In genomic region chr12:49017764-49018281, GRCh38 we compare ENCODE assay signal across 8 cellular contexts. TPM values are rescaled to one million over a fixed set of nuclear protein-coding genes. Genes with fewer than 3 reads are reported as not detected.
DNase-seq lines count a peak whose midpoint lies in the region; ATAC-seq and TF ChIP-seq lines count a peak whose summit lies in the region.

No MANE protein-coding gene starts in this region.

- H3K4me2 ChIP-seq in KMS-11 = peak overlapping the region; percentile 82

- no peak for TF ChIP-seq POLR2A in heart left ventricle (IDR thresholded peaks at IDR 0.05)
- TF ChIP-seq POLR2A in gastrocnemius medialis (IDR thresholded peaks at IDR 0.05) = peak in 1 of 2 donors; percentile 7

- no peak for TF ChIP-seq CTCF in AG10803 (conservative IDR thresholded peaks at IDR 0.05; ENCODE audit: low read length)
- TF ChIP-seq CTCF in KMS-11 (conservative IDR thresholded peaks at IDR 0.05; ENCODE audit: low read depth, low read length) = no peak; the same call in 1 of the 2 replicates
- TF ChIP-seq CTCF in heart left ventricle (IDR thresholded peaks at IDR 0.05) = no peak
- TF ChIP-seq CTCF in gastrocnemius medialis (IDR thresholded peaks at IDR 0.05 in 4 of 5, conservative IDR thresholded peaks at IDR 0.05 in 1 of 5) = peak in 1 of 5 experiments; percentile 8

- H3K27ac ChIP-seq in KMS-11 (peak overlapping the region; percentile 82), heart left ventricle (peak overlapping the region; percentile 78 to 99 (median 95)), gastrocnemius medialis (peak overlapping the region; percentile 96 to 99 (median 98))

- H3K27me3 Mint-ChIP-seq in activated T-helper 17 cell treated with anti-CD3 and anti-CD28 coated beads, Interleukin-2, amount 50 U/mL, for 72 hours = no peaks in the 10 kb centered on the region

- H2AFZ ChIP-seq in KMS-11 (ENCODE audit: low read depth) = peak overlapping the region; percentile 22; the same call in 1 of the 2 replicates

- intact Hi-C loops in heart left ventricle (cut with DNase I) = loop anchor here in 3 of 10 donors (2.0 to 5.0 kb wide), 3 partner anchors 21 to 43 kb away; partner anchors contain the start of gene KMT2D (in 1 of the 3)
- intact Hi-C loops in gastrocnemius medialis (cut with DNase I; ENCODE audit: low total_unique reads) = loop anchor here (1.0 to 5.0 kb wide), 2 partner anchors 92 to 301 kb away; partner anchors contain the start of genes CCNT1 and LMBR1L

- H3K27me3 ChIP-seq in KMS-11 (ENCODE audit: insufficient read depth, low read depth) (no peaks in the 10 kb centered on the region), heart left ventricle (no peaks in the 10 kb centered on the region), gastrocnemius medialis (no peaks in the 10 kb centered on the region)

- H4K20me1 ChIP-seq in KMS-11 (ENCODE audit: insufficient read depth) = no peaks in the 10 kb centered on the region

- WGBS in heart left ventricle, 4 donors = 4 to 6% (median 5%) methylated on average over 9 to 10 of the region's 10 CpGs

- peaks cover 16% of the 10 kb centered on the region for H3K4me1 Mint-ChIP-seq in activated T-helper 17 cell treated with anti-CD3 and anti-CD28 coated beads, Interleukin-2, amount 50 U/mL, for 72 hours

- peak overlapping the region; percentile 92 for H3K4me3 Mint-ChIP-seq in activated T-helper 17 cell treated with anti-CD3 and anti-CD28 coated beads, Interleukin-2, amount 50 U/mL, for 72 hours

- H3K4me1 ChIP-seq in KMS-11 (ENCODE audit: low read depth, poor library complexity, severe bottlenecking) (peaks cover 24% of the 10 kb centered on the region), heart left ventricle (peaks cover 0 to 48% (median 29%) of the 10 kb centered on the region in 12 donors), gastrocnemius medialis (peaks cover 40 to 50% of the 10 kb centered on the region in 2 donors)

- peak overlapping the region; percentile 95 for H3K27ac Mint-ChIP-seq in activated T-helper 17 cell treated with anti-CD3 and anti-CD28 coated beads, Interleukin-2, amount 50 U/mL, for 72 hours

- in situ Hi-C loops in gastrocnemius medialis (cut with MboI; ENCODE audit: low sequenced_read_pairs in 4 of 4) = no loop called here

- DNase-seq in AG10803 (ENCODE audit: low read depth) (peak; percentile 58), heart left ventricle (peak; percentile 57 to 84 (median 68)), gastrocnemius medialis (peak in 1 of 2 donors; percentile 77), DMS79 treated with DMSO at 0.1 percent for 48 hours (lab: John Stamatoyannopoulos, UW) (no peak)

- peaks cover 11% of the 10 kb centered on the region for H3K79me2 ChIP-seq in KMS-11 (ENCODE audit: insufficient read depth, low read depth)

- H3K36me3 ChIP-seq in KMS-11 (ENCODE audit: insufficient read depth) (no peaks in the 10 kb centered on the region), heart left ventricle (peaks cover 0 to 27% (median 23%) of the 10 kb centered on the region in 9 donors), gastrocnemius medialis (peaks cover 0 to 20% of the 10 kb centered on the region in 2 donors)

- peak overlapping the region; percentile 73 for H3K9ac ChIP-seq in KMS-11

- peaks cover 56% of the 10 kb centered on the region for H3K36me3 Mint-ChIP-seq in activated T-helper 17 cell treated with anti-CD3 and anti-CD28 coated beads, Interleukin-2, amount 50 U/mL, for 72 hours (ENCODE audit: low read depth)

- H3K9me3 ChIP-seq in heart left ventricle (no peaks in the 10 kb centered on the region), gastrocnemius medialis (no peaks in the 10 kb centered on the region)

- H3K4me3 ChIP-seq in AG10803 (ENCODE audit: low read length) (peak overlapping the region; percentile 96), KMS-11 (IDR thresholded peaks at IDR 0.05; ENCODE audit: insufficient read depth, low read depth, low read length) (peak overlapping the region; percentile 39), heart left ventricle (peak overlapping the region; percentile 63 to 98 (median 82)), gastrocnemius medialis (peak overlapping the region; percentile 79 to 98 (median 89))

- H3K9me3 Mint-ChIP-seq in activated T-helper 17 cell treated with anti-CD3 and anti-CD28 coated beads, Interleukin-2, amount 50 U/mL, for 72 hours = no peaks in the 10 kb centered on the region

- ATAC-seq in GM19328 (IDR thresholded peaks at IDR 0.05; ENCODE audit: unreplicated experiment) (peak; percentile 0), heart left ventricle (peak; percentile 42 to 68 (median 60)), gastrocnemius medialis (peak; percentile 28 to 32), GM19455 (IDR thresholded peaks at IDR 0.05; ENCODE audit: unreplicated experiment) (no peak)
- peak; percentile 39 for ATAC-seq in activated T-helper 17 cell treated with anti-CD3 and anti-CD28 coated beads, Interleukin-2, amount 50 U/mL, for 72 hours (replicated peaks)

RNA-seq across cellular contexts. Expression of gene PRKAG1, which starts 0.8 kb away (rescaled TPM):
- 10 to 100 TPM; 47.1 to 62.7 TPM for total RNA-seq in activated T-helper 17 cell treated with anti-CD3 and anti-CD28 coated beads, Interleukin-2, amount 50 U/mL, for 72 hours
- total RNA-seq in heart left ventricle = 100 to 1,000 TPM in 2 of 9 donors, 10 to 100 TPM in 7; 72.0 to 107 (median 98.6) TPM
- 10 to 100 TPM; 91.5 to 93.5 TPM for polyA plus RNA-seq in heart left ventricle
- total RNA-seq in gastrocnemius medialis = 10 to 100 TPM; 67.4 to 97.7 (median 83.9) TPM

RNA-seq across cellular contexts. Expression of gene DDN, which starts 18.6 kb away (rescaled TPM):
- 1 to 10 TPM in 1 of 2 donors, under 1 TPM in 1; 0.32 to 1.5 TPM for total RNA-seq in activated T-helper 17 cell treated with anti-CD3 and anti-CD28 coated beads, Interleukin-2, amount 50 U/mL, for 72 hours
- 1 to 10 TPM in 4 of 9 donors, under 1 TPM in 5; 0.40 to 2.8 (median 0.95) TPM for total RNA-seq in heart left ventricle
- polyA plus RNA-seq in heart left ventricle = under 1 TPM; 0.42 to 0.91 TPM
- 100 to 1,000 TPM in 3 of 4 donors, 10 to 100 TPM in 1; 26.8 to 415 (median 232) TPM for total RNA-seq in gastrocnemius medialis

RNA-seq across cellular contexts. Expression of gene WNT1, which starts 39.7 kb away (rescaled TPM):
- not detected for total RNA-seq in activated T-helper 17 cell treated with anti-CD3 and anti-CD28 coated beads, Interleukin-2, amount 50 U/mL, for 72 hours
- total RNA-seq in heart left ventricle (under 1 TPM in 1 of 9 donors, not detected in 8; 0.29 TPM), gastrocnemius medialis (not detected)
- not detected for polyA plus RNA-seq in heart left ventricle

RNA-seq across cellular contexts. Expression of gene KMT2D, which starts 42.8 kb away (rescaled TPM):
- total RNA-seq in activated T-helper 17 cell treated with anti-CD3 and anti-CD28 coated beads, Interleukin-2, amount 50 U/mL, for 72 hours = 10 to 100 TPM; 66.8 to 78.6 TPM
- total RNA-seq in heart left ventricle (10 to 100 TPM; 32.5 to 82.7 (median 55.6) TPM), gastrocnemius medialis (10 to 100 TPM; 36.0 to 99.0 (median 71.3) TPM)
- polyA plus RNA-seq in heart left ventricle = 10 to 100 TPM; 38.1 to 47.4 TPM

RNA-seq across cellular contexts. Expression of gene WNT10B, which starts 46.3 kb away (rescaled TPM):
- total RNA-seq in activated T-helper 17 cell treated with anti-CD3 and anti-CD28 coated beads, Interleukin-2, amount 50 U/mL, for 72 hours = under 1 TPM; 0.22 to 0.29 TPM
- 1 to 10 TPM in 1 of 9 donors, under 1 TPM in 7, not detected in 1; 0.12 to 1.3 (median 0.22) TPM for total RNA-seq in heart left ventricle
- polyA plus RNA-seq in heart left ventricle = under 1 TPM; 0.08 to 0.28 TPM
- total RNA-seq in gastrocnemius medialis = not detected

Comparison
In these comparisons a context has a peak if more than half of its experiments do, and no peak if none do; other contexts are left out.
1. H3K4me3 ChIP-seq: peak in every context shown above with its lines; median percentile 96 in AG10803; 89 in gastrocnemius medialis; 82 in heart left ventricle; 39 in KMS-11.
2. RNA of gene DDN, which starts 18.6 kb away (total RNA-seq): 26.8 to 415 TPM in gastrocnemius medialis; 0.32 to 1.5 TPM in activated T-helper 17 cell treated with anti-CD3 and anti-CD28 coated beads, Interleukin-2, amount 50 U/mL, for 72 hours and 0.40 to 2.8 TPM in heart left ventricle; every median in the first group is over 4 times any median in the second.
3. Peak in every context shown above with its lines, with median percentiles within 50 percentile points of each other: H3K27ac ChIP-seq.